In the genomic region with DNA sequence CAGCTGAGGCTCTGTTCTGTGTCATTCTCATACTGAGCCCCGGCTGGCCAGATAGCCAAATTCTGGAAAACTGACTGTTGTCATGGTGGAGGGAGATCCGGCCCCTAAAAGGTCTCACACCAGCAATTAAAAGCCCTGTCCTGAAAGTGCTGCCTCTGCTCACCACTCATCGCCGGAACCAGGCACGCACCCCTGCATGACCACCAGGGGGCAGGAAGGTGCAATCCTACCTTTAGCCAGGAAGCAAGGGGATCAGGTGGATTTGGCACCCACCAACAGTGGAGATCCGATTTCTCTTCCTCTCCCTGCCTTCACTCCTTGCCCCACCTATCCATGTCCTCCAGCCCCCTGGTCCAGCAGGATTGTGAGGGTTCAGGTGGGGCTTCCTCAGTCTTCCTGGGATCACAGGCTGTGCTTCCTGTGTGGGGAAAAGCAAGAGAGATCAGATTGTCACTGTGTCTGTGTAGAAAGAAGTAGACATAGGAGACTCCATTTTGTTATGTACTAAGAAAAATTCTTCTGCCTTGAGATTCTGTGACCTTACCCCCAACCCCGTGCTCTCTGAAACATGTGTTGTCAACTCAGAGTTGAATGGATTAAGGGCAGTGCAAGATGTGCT, we compare ENCODE assay signal across 8 cellular contexts. TPM values are rescaled to one million over a fixed set of nuclear protein-coding genes. Genes with fewer than 3 reads are reported as not detected.
A peak's percentile ranks its signal among the peaks of the same experiment; 100 is the strongest.
DNase-seq lines count a peak whose midpoint lies in the region; ATAC-seq and TF ChIP-seq lines count a peak whose summit lies in the region.

No MANE protein-coding gene starts in this region.

- H3K9ac ChIP-seq in PC-3 (ENCODE audit: low read length), result no peak overlapping the region

- H3K79me2 ChIP-seq in PC-3 (ENCODE audit: low read length), result no peaks in the 10 kb centered on the region

- no peaks in the 10 kb centered on the region for H4K20me1 ChIP-seq in PC-3 (ENCODE audit: low read length)

- 16 to 19% (median 18%) methylated on average over 7 of the region's 7 CpGs for WGBS in ovary, 3 donors

- peak; percentile 18 for DNase-seq in COR-L47 (lab: John Stamatoyannopoulos, UW)
- peak; percentile 77 for DNase-seq in PC-3
- DNase-seq in activated T-cell treated with anti-CD3 and anti-CD28 coated beads, Interleukin-2, amount 50 U/mL, for 48 hours, result peak; percentile 86 to 88
- DNase-seq in fibroblast of pulmonary artery (ENCODE audit: low read depth), result peak; percentile 46
- peak; percentile 53 to 70 (median 64) for DNase-seq in ovary
- peak; percentile 71 for DNase-seq in ureter (ENCODE audit: low spot score)

- POLR2A ChIA-PET in PC-3 (lab: Charles Lee; ENCODE audit: unreplicated experiment), result no interaction called here

- H3K4me3 ChIP-seq in PC-3 (ENCODE audit: low read length) (no peak overlapping the region), fibroblast of pulmonary artery (replicated peaks; ENCODE audit: low read depth, low read length) (no peak overlapping the region), ovary (no peak overlapping the region)

- no peak overlapping the region for H3K4me2 ChIP-seq in PC-3 (ENCODE audit: low read length)

- H3K9me3 ChIP-seq in PC-3 (ENCODE audit: low read length), result no peaks in the 10 kb centered on the region
- no peaks in the 10 kb centered on the region for H3K9me3 ChIP-seq in ovary

- no TSS peak for BruUV-seq in PC-3 (replicated peaks; lab: Mats Ljungman, UMichigan)

- H3K36me3 ChIP-seq in PC-3 (ENCODE audit: low read depth, low read length), result no peaks in the 10 kb centered on the region
- H3K36me3 ChIP-seq in ovary, result no peaks in the 10 kb centered on the region

- ATAC-seq in HG02981 (IDR thresholded peaks at IDR 0.05; ENCODE audit: unreplicated experiment) (peak; percentile 59), PC-3 (peak; percentile 91), HG02588 (IDR thresholded peaks at IDR 0.05; ENCODE audit: unreplicated experiment) (no peak)

- H3K27me3 ChIP-seq in PC-3 (ENCODE audit: low read length) (peaks cover 9% of the 10 kb centered on the region; the same call in 1 of the 2 replicates), ovary (no peaks in the 10 kb centered on the region)

- H3K9me2 ChIP-seq in PC-3 (replicated peaks; ENCODE audit: low read length), result no peaks in the 10 kb centered on the region

- no peak for TF ChIP-seq POLR2A in ovary (IDR thresholded peaks at IDR 0.05)

- TF ChIP-seq CTCF in PC-3 (conservative IDR thresholded peaks at IDR 0.05; ENCODE audit: low read depth, low read length) (peak; percentile 93), fibroblast of pulmonary artery (IDR thresholded peaks at IDR 0.05; ENCODE audit: low read length, missing control alignments) (peak; percentile 98), ovary (IDR thresholded peaks at IDR 0.05) (peak; percentile 55 to 74 (median 59))

- CTCF ChIA-PET in PC-3 (lab: Charles Lee), result no interaction called here

- intact Hi-C loops in PC-3 (cut with micrococcal nuclease), result loop anchor here (1.0 to 2.0 kb wide), 2 partner anchors 23 to 853 kb away; no protein-coding TSS in a partner anchor
- intact Hi-C loops in ovary (cut with DNase I), result no loop called here

- no peak overlapping the region for H2AFZ ChIP-seq in PC-3 (ENCODE audit: low read length)

- no peaks in the 10 kb centered on the region for H3K4me1 ChIP-seq in PC-3 (ENCODE audit: insufficient read depth, low read length)
- peaks cover 4% of the 10 kb centered on the region for H3K4me1 ChIP-seq in ovary (ENCODE audit: insufficient read depth)

- no peaks in the 10 kb centered on the region for H3F3A ChIP-seq in PC-3 (ENCODE audit: low read length, unreplicated experiment)

- H3K27ac ChIP-seq in PC-3 (ENCODE audit: low read length) (no peak overlapping the region), ovary (no peak overlapping the region)

- TF ChIP-seq EP300 in ovary (IDR thresholded peaks at IDR 0.05), result no peak

RNA-seq across cellular contexts. Expression of gene CACNA2D2, which starts 16.1 kb away (rescaled TPM):
- total RNA-seq in PC-3 (2014; rRNA removed), result 0.17 and 0.44 TPM in 2 replicates
- total RNA-seq in ovary, result 1 to 10 TPM in 6 of 7 donors, under 1 TPM in 1; 0.95 to 8.6 (median 4.2) TPM
- polyA plus RNA-seq in ovary, result 1 to 10 TPM; 1.8 to 2.8 TPM
- 2.6 TPM for total RNA-seq in ureter

RNA-seq across cellular contexts. Expression of gene C3orf18, which starts 48.0 kb away (rescaled TPM):
- 31.2 and 33.9 TPM in 2 replicates for total RNA-seq in PC-3 (2014; rRNA removed)
- 10 to 100 TPM; 10.7 to 24.1 (median 17.7) TPM for total RNA-seq in ovary
- 10 to 100 TPM; 13.0 to 17.5 TPM for polyA plus RNA-seq in ovary
- total RNA-seq in ureter, result 8.0 TPM

RNA-seq across cellular contexts. Expression of gene HEMK1, which starts 49.7 kb away (rescaled TPM):
- 20.3 and 22.2 TPM in 2 replicates for total RNA-seq in PC-3 (2014; rRNA removed)
- total RNA-seq in ovary, result 10 to 100 TPM in 5 of 7 donors, 1 to 10 TPM in 2; 6.8 to 35.3 (median 24.7) TPM
- polyA plus RNA-seq in ovary, result 10 to 100 TPM in 1 of 2 donors, 1 to 10 TPM in 1; 7.7 to 17.3 TPM
- total RNA-seq in ureter, result 34.4 TPM

Comparison
In these comparisons a context has a peak if more than half of its experiments do, and no peak if none do; other contexts are left out.
1. DNase-seq: peak in every context shown above with its lines; median percentile 87 in activated T-cell treated with anti-CD3 and anti-CD28 coated beads, Interleukin-2, amount 50 U/mL, for 48 hours; 77 in PC-3; 71 in ureter; 64 in ovary; 46 in fibroblast of pulmonary artery; 18 in COR-L47.